19 cellular contexts compared by ENCODE assay signal in genomic region chr12:122544537-122544936, GRCh38.
"Had no signal": no experiment of that assay in that cellular context is flagged by ENCODE, and none has a peak within 500 bp of the region (broad histone marks: within the 10 kb centered on the region; RNA-seq: fewer than 3 reads in every experiment).

No MANE protein-coding gene starts in this region.

- ATAC-seq: activated CD8-positive, alpha-beta T cell treated with anti-CD3 and anti-CD28 coated beads, Interleukin-2, amount 10 ng/mL, durations not matched to agents 7 days and 5 days; activated naive CD4-positive, alpha-beta T cell treated with anti-CD3 and anti-CD28 coated beads, Interleukin-2, amount 50 U/mL, for 72 hours; heart right ventricle; left cardiac atrium; natural killer cell treated with Interleukin-12 subunit alpha and Interleukin-12 subunit beta and Interleukin-15 and Interleukin-18, amount 100 ng/mL, for 72 hours; stimulated activated naive CD8-positive, alpha-beta T cell treated with anti-CD3 and anti-CD28 coated beads, Interleukin-15, Interleukin-2, amounts not matched to agents 100 U/mL and 50 U/mL, for 24 hours had no signal

- H3K9me3 ChIP-seq: heart right ventricle, prostate gland, spleen, upper lobe of left lung had no signal

- H3K4me1 ChIP-seq: heart right ventricle, prostate gland, upper lobe of left lung had no signal

- H3K27ac ChIP-seq: heart right ventricle, prostate gland, upper lobe of left lung, VCaP had no signal

- DNase-seq: activated CD4-positive, alpha-beta T cell treated with anti-CD3 and anti-CD28 coated beads, Interleukin-2, amount 10 ng/mL, durations not matched to agents 7 days and 5 days; activated CD4-positive, CD25-positive, alpha-beta regulatory T cell treated with anti-CD3 and anti-CD28 coated beads, Interleukin-2, amount 50 U/mL, for 72 hours; activated CD8-positive, alpha-beta T cell treated with anti-CD3 and anti-CD28 coated beads, Interleukin-2, amount 10 ng/mL, durations not matched to agents 7 days and 5 days; aorta; caudate nucleus; effector CD4-positive, alpha-beta T cell; erythroblast; foreskin fibroblast; heart right ventricle; islet precursor cell; left cardiac atrium; spleen; stimulated activated CD4-positive, alpha-beta T cell treated with anti-CD3 and anti-CD28 coated beads, Interleukin-4, amount 100 ng/mL, for 24 hours; stimulated activated naive CD8-positive, alpha-beta T cell treated with anti-CD3 and anti-CD28 coated beads, Interleukin-15, Interleukin-2, amounts not matched to agents 100 U/mL and 50 U/mL, for 24 hours; upper lobe of left lung had no signal

- H3K27me3 ChIP-seq: heart right ventricle, spleen, upper lobe of left lung had no signal

- H3K36me3 ChIP-seq: prostate gland had no signal

- H3K4me3 ChIP-seq: heart right ventricle, prostate gland, spleen, upper lobe of left lung had no signal
